In the genomic region with DNA sequence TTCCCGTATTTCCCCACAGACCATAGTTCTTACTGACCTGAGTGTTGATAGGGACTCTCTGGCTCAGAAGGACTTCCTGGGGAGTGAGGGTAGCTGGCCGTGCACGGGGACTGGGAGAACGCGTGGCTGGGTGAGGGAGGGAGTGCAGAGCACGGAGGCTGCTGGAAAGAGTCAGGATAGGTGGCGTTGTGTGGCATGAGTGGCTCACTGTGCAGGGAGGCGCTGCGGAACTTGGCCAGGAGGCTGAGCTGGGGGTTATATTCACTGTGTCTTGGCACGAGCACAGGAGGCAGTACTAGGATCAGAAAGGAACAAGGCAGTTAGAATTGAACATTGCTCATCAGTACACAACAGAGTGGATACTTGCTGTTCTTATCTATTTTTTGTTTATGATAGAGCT, we compare ENCODE assay signal across 1 cellular context.
TF ChIP-seq lines count a peak whose summit lies in the region.

No MANE protein-coding gene starts in this region.

TF ChIP-seq in WTC11, 78 proteins besides CTCF, POLR2A, EP300 and RAD21 (continued from another document):
- TF ChIP-seq CREM (CRISPR knock-in tag; IDR thresholded peaks at IDR 0.05): no peak
- TF ChIP-seq STAT6 (CRISPR knock-in tag; conservative IDR thresholded peaks at IDR 0.05; ENCODE audit: low read depth): no peak
- no peak for TF ChIP-seq ZNF121 (CRISPR knock-in tag; IDR thresholded peaks at IDR 0.05)
- TF ChIP-seq MLX (CRISPR knock-in tag; IDR thresholded peaks at IDR 0.05): no peak
- TF ChIP-seq OVOL2 (CRISPR knock-in tag; IDR thresholded peaks at IDR 0.05; ENCODE audit: borderline replicate concordance): no peak
- TF ChIP-seq FOXK1 (CRISPR knock-in tag; IDR thresholded peaks at IDR 0.05): no peak
- TF ChIP-seq ZBTB43 (CRISPR knock-in tag; IDR thresholded peaks at IDR 0.05): no peak
- TF ChIP-seq NFATC4 (CRISPR knock-in tag; IDR thresholded peaks at IDR 0.05): no peak
- TF ChIP-seq, protein P1, sequence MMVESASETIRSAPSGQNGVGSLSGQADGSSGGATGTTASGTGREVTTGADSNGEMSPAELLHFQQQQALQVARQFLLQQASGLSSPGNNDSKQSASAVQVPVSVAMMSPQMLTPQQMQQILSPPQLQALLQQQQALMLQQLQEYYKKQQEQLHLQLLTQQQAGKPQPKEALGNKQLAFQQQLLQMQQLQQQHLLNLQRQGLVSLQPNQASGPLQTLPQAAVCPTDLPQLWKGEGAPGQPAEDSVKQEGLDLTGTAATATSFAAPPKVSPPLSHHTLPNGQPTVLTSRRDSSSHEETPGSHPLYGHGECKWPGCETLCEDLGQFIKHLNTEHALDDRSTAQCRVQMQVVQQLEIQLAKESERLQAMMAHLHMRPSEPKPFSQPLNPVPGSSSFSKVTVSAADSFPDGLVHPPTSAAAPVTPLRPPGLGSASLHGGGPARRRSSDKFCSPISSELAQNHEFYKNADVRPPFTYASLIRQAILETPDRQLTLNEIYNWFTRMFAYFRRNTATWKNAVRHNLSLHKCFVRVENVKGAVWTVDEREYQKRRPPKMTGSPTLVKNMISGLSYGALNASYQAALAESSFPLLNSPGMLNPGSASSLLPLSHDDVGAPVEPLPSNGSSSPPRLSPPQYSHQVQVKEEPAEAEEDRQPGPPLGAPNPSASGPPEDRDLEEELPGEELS (CRISPR knock-in tag; IDR thresholded peaks at IDR 0.05): no peak
- no peak for TF ChIP-seq JAZF1 (CRISPR knock-in tag; IDR thresholded peaks at IDR 0.05)
- TF ChIP-seq, protein P2, sequence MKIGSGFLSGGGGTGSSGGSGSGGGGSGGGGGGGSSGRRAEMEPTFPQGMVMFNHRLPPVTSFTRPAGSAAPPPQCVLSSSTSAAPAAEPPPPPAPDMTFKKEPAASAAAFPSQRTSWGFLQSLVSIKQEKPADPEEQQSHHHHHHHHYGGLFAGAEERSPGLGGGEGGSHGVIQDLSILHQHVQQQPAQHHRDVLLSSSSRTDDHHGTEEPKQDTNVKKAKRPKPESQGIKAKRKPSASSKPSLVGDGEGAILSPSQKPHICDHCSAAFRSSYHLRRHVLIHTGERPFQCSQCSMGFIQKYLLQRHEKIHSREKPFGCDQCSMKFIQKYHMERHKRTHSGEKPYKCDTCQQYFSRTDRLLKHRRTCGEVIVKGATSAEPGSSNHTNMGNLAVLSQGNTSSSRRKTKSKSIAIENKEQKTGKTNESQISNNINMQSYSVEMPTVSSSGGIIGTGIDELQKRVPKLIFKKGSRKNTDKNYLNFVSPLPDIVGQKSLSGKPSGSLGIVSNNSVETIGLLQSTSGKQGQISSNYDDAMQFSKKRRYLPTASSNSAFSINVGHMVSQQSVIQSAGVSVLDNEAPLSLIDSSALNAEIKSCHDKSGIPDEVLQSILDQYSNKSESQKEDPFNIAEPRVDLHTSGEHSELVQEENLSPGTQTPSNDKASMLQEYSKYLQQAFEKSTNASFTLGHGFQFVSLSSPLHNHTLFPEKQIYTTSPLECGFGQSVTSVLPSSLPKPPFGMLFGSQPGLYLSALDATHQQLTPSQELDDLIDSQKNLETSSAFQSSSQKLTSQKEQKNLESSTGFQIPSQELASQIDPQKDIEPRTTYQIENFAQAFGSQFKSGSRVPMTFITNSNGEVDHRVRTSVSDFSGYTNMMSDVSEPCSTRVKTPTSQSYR (CRISPR knock-in tag; IDR thresholded peaks at IDR 0.05): no peak
